In genomic region chr20:36754656-36755222, GRCh38 we compare ENCODE assay signal across 8 cellular contexts. TPM values are rescaled to one million over a fixed set of nuclear protein-coding genes. Genes with fewer than 3 reads are reported as not detected.
A peak's percentile ranks its signal among the peaks of the same experiment; 100 is the strongest.
DNase-seq lines count a peak whose midpoint lies in the region; ATAC-seq and TF ChIP-seq lines count a peak whose summit lies in the region.

No MANE protein-coding gene starts in this region.

- H3K4me3 ChIP-seq in cardiac fibroblast (replicated peaks in 1 of 2; ENCODE audit: low read depth in 2 of 2, low read length in 2 of 2) = no peak overlapping the region
- no peak overlapping the region for H3K4me3 ChIP-seq in kidney epithelial cell (ENCODE audit: low read depth, low read length)

- no peaks in the 10 kb centered on the region for H3K27me3 ChIP-seq in kidney epithelial cell (ENCODE audit: control insufficient read depth, insufficient read depth, low read length)

- DNase-seq in activated gamma-delta T cell treated with Interleukin-2 at 50 U/mL for 16 hours (peak; percentile 37), activated gamma-delta T cell (lab: John Stamatoyannopoulos, UW) (no peak), NCI-H1436 (lab: John Stamatoyannopoulos, UW) (peak; percentile 31), T-helper 22 cell (ENCODE audit: low read depth) (peak; percentile 20), cardiac fibroblast (ENCODE audit: low read depth in 2 of 2) (peak; percentile 82 to 87), kidney epithelial cell (ENCODE audit: low read depth) (no peak)
- peak; percentile 24 for DNase-seq in stimulated activated CD8-positive, alpha-beta memory T cell treated with anti-CD3 and anti-CD28 coated beads, Interleukin-12 subunit alpha, Interleukin-12 subunit beta, amount 100 ng/mL, for 1 hour (ENCODE audit: low read depth)

- TF ChIP-seq CTCF in cardiac fibroblast (IDR thresholded peaks at IDR 0.05; ENCODE audit: low read depth, low read length) = peak; percentile 82
- TF ChIP-seq CTCF in kidney epithelial cell (IDR thresholded peaks at IDR 0.05; ENCODE audit: insufficient read depth, low read length, poor library complexity, severe bottlenecking) = peak; percentile 80

- ATAC-seq in HG02588 (IDR thresholded peaks at IDR 0.05; ENCODE audit: unreplicated experiment) = no peak

- peaks cover 1% of the 10 kb centered on the region for H3K36me3 ChIP-seq in kidney epithelial cell (ENCODE audit: control insufficient read depth, insufficient read depth, low read length)

RNA-seq across cellular contexts. Expression of gene NDRG3, which starts 8.8 kb away (rescaled TPM):
- total RNA-seq in kidney epithelial cell = 17.2 and 20.2 TPM in 2 replicates

RNA-seq across cellular contexts. Expression of gene DSN1, which starts 18.8 kb away (rescaled TPM):
- total RNA-seq in kidney epithelial cell = 8.4 and 9.5 TPM in 2 replicates

Comparison
In these comparisons a context has a peak if more than half of its experiments do, and no peak if none do; other contexts are left out.
1. DNase-seq: peak in activated gamma-delta T cell treated with Interleukin-2 at 50 U/mL for 16 hours (single experiment), NCI-H1436 (single experiment), T-helper 22 cell (single experiment), cardiac fibroblast (2 of 2) and stimulated activated CD8-positive, alpha-beta memory T cell treated with anti-CD3 and anti-CD28 coated beads, Interleukin-12 subunit alpha, Interleukin-12 subunit beta, amount 100 ng/mL, for 1 hour (single experiment); none in activated gamma-delta T cell (single experiment) and kidney epithelial cell (single experiment).